ENCODE assay signal across 8 cellular contexts in genomic region chr17:57114085-57114673, GRCh38.
DNase-seq lines count a peak whose midpoint lies in the region; ATAC-seq and TF ChIP-seq lines count a peak whose summit lies in the region.

No MANE protein-coding gene starts in this region.

- DNase-seq in 8988T = peak; percentile 45
- peak; percentile 48 for DNase-seq in RPMI8226
- peak; percentile 17 to 65 (median 50) for DNase-seq in activated naive CD4-positive, alpha-beta T cell (lab: John Stamatoyannopoulos, UW)
- peak; percentile 57 for DNase-seq in hepatic stellate cell (ENCODE audit: low spot score)
- peak; percentile 60 to 61 for DNase-seq in stimulated activated CD4-positive, alpha-beta T cell treated with anti-CD3 and anti-CD28 coated beads, Interleukin-1b, Interleukin-23, amount 100 ng/mL, for 4 hours (ENCODE audit: low read depth in 2 of 2)
- DNase-seq in middle frontal gyrus (ENCODE audit: extremely low spot score, low spot score) = no peak

- TF ChIP-seq CTCF in GM12872 (IDR thresholded peaks at IDR 0.05; ENCODE audit: insufficient read depth, low read depth, low read length) = peak; percentile 98

- no peak for ATAC-seq in GM19452 (IDR thresholded peaks at IDR 0.05; ENCODE audit: unreplicated experiment)
